17 cellular contexts compared by ENCODE assay signal in genomic region chr12:3295648-3296408, GRCh38.
DNase-seq lines count a peak whose midpoint lies in the region; ATAC-seq and TF ChIP-seq lines count a peak whose summit lies in the region.
"Had no signal": no experiment of that assay in that cellular context is flagged by ENCODE, and none has a peak within 500 bp of the region (broad histone marks: within the 10 kb centered on the region; RNA-seq: fewer than 3 reads in every experiment).

No MANE protein-coding gene starts in this region.

- H3K4me2 ChIP-seq in osteoblast (ENCODE audit: insufficient read depth, low read length) = peak overlapping the region; percentile 37

- H3K36me3 ChIP-seq in adipocyte (ENCODE audit: control insufficient read depth, insufficient read depth, low read length, severe bottlenecking) (no peaks in the 10 kb centered on the region), osteoblast (ENCODE audit: insufficient read depth, low read length) (no peaks in the 10 kb centered on the region)

- H3K9me3 ChIP-seq in adipocyte (ENCODE audit: control insufficient read depth, low read length) = no peaks in the 10 kb centered on the region
- H3K9me3 ChIP-seq in osteoblast (ENCODE audit: low read depth, low read length) = no peaks in the 10 kb centered on the region
- H3K9me3 ChIP-seq: tibial nerve had no signal

- H3K79me2 ChIP-seq in osteoblast (ENCODE audit: insufficient read depth, low read length) = no peaks in the 10 kb centered on the region

- no peak for ATAC-seq in GM21360 (IDR thresholded peaks at IDR 0.05; ENCODE audit: unreplicated experiment)
- ATAC-seq: HepG2, WTC11 had no signal

- H3K27ac ChIP-seq in osteoblast (ENCODE audit: low read depth, low read length) = peak overlapping the region; percentile 73
- H3K27ac ChIP-seq: tibial nerve had no signal

- H3K27me3 ChIP-seq in adipocyte (replicated peaks; ENCODE audit: control insufficient read depth, insufficient read depth, low read length) (peaks cover 3% of the 10 kb centered on the region), osteoblast (ENCODE audit: insufficient read depth, low read length) (peaks cover 7% of the 10 kb centered on the region)

- H4K20me1 ChIP-seq in osteoblast (ENCODE audit: insufficient read depth, low read length) = no peaks in the 10 kb centered on the region

- TF ChIP-seq CTCF in fibroblast of villous mesenchyme (IDR thresholded peaks at IDR 0.05; ENCODE audit: insufficient read depth, low read depth, low read length) (no peak), osteoblast (IDR thresholded peaks at IDR 0.05; ENCODE audit: extremely low read depth, low read depth, low read length) (no peak)

- H2AFZ ChIP-seq in osteoblast (ENCODE audit: low read length) = peak overlapping the region; percentile 68

- no peak overlapping the region for H3K9ac ChIP-seq in adipocyte (ENCODE audit: low read length)

- H3K4me1 ChIP-seq in adipocyte (ENCODE audit: control insufficient read depth, insufficient read depth, low read length) (peaks cover 8% of the 10 kb centered on the region), osteoblast (ENCODE audit: insufficient read depth, low read length) (peaks cover 40% of the 10 kb centered on the region)

- DNase-seq in EH (ENCODE audit: low read depth) = peak; percentile 48
- peak; percentile 53 for DNase-seq in adipocyte (ENCODE audit: low read depth)
- DNase-seq in fibroblast of villous mesenchyme (ENCODE audit: low read depth) = peak; percentile 52
- DNase-seq in osteoblast (ENCODE audit: insufficient read length, low spot score, missing footprints) = peak; percentile 96
- no peak for DNase-seq in DMS79 treated with DMSO at 0.1 percent for 48 hours (lab: John Stamatoyannopoulos, UW)
- no peak for DNase-seq in NCI-H1105 treated with DMSO at 0.1 percent for 48 hours (lab: John Stamatoyannopoulos, UW)
- no peak for DNase-seq in stimulated activated CD4-positive, alpha-beta T cell treated with anti-CD3 and anti-CD28 coated beads, Interleukin-4, amount 100 ng/mL, for 1 hour
- DNase-seq: activated naive CD4-positive, alpha-beta T cell treated with anti-CD3 and anti-CD28 coated beads for 36 hours; kidney; MV-4-11; NCI-H2107; NCI-H774; T-helper 1 cell had no signal

- H3K4me3 ChIP-seq in adipocyte (ENCODE audit: low read length) (no peak overlapping the region), fibroblast of villous mesenchyme (ENCODE audit: low read depth, low read length) (no peak overlapping the region), osteoblast (ENCODE audit: insufficient read depth, low read length) (no peak overlapping the region)
- H3K4me3 ChIP-seq: tibial nerve had no signal

Comparison
In these comparisons a context has a peak if more than half of its experiments do, and no peak if none do; other contexts are left out.
1. DNase-seq: peak in EH (single experiment), adipocyte (single experiment), fibroblast of villous mesenchyme (single experiment) and osteoblast (single experiment); none in DMS79 treated with DMSO at 0.1 percent for 48 hours (single experiment), NCI-H1105 treated with DMSO at 0.1 percent for 48 hours (single experiment) and stimulated activated CD4-positive, alpha-beta T cell treated with anti-CD3 and anti-CD28 coated beads, Interleukin-4, amount 100 ng/mL, for 1 hour (single experiment).